2 cellular contexts compared by ENCODE assay signal in genomic region chr5:72956324-72957140, GRCh38.
TF ChIP-seq lines count a peak whose summit lies in the region.

No MANE protein-coding gene starts in this region.

TF ChIP-seq in IMR-90, 13 proteins besides CTCF, POLR2A, EP300 and RAD21:
- TF ChIP-seq MXI1 (IDR thresholded peaks at IDR 0.05; ENCODE audit: borderline replicate concordance, low read depth, low read length) (no peak; the same call in 1 of the 2 replicates), ELK1 (IDR thresholded peaks at IDR 0.05; ENCODE audit: borderline replicate concordance, low read depth, low read length) (no peak), CEBPB (IDR thresholded peaks at IDR 0.05; ENCODE audit: low read depth, low read length) (no peak), USF2 (IDR thresholded peaks at IDR 0.05; ENCODE audit: low read depth, low read length) (no peak), RCOR1 (IDR thresholded peaks at IDR 0.05; ENCODE audit: insufficient replicate concordance, low read length) (no peak), MAZ (IDR thresholded peaks at IDR 0.05; ENCODE audit: borderline replicate concordance, low read depth, low read length) (no peak), FOS (IDR thresholded peaks at IDR 0.05; ENCODE audit: low read depth, low read length) (no peak), CHD1 (IDR thresholded peaks at IDR 0.05; ENCODE audit: low read depth, low read length) (no peak), RFX5 (IDR thresholded peaks at IDR 0.05; ENCODE audit: low read depth, low read length) (no peak), BHLHE40 (IDR thresholded peaks at IDR 0.05; ENCODE audit: low read depth, low read length) (no peak), NFE2L2 (IDR thresholded peaks at IDR 0.05; ENCODE audit: low read depth, low read length) (no peak), SMC3 (IDR thresholded peaks at IDR 0.05; ENCODE audit: low read depth, low read length) (no peak), MAFK (IDR thresholded peaks at IDR 0.05; ENCODE audit: low read depth, low read length) (no peak)

TF ChIP-seq in GM12878, 131 proteins besides CTCF, POLR2A, EP300 and RAD21:
- 0 out of 2 replicates have a peak, but pooled peaks have one; percentile 27 for TF ChIP-seq DPF2 (IDR thresholded peaks at IDR 0.05)
- TF ChIP-seq RUNX3 (IDR thresholded peaks at IDR 0.05; ENCODE audit: low read length), result no peak
- TF ChIP-seq RBBP5 (conservative IDR thresholded peaks at IDR 0.05), result no peak
- no peak for TF ChIP-seq PAX8 (IDR thresholded peaks at IDR 0.05)
- 0 out of 4 replicates have a peak, but pooled peaks of 1 of the 2 experiments have one; percentile 2 for TF ChIP-seq BHLHE40 (IDR thresholded peaks at IDR 0.05; ENCODE audit: borderline replicate concordance in 1 of 2, low read depth in 2 of 2, low read length in 1 of 2)
- TF ChIP-seq HDAC6 (IDR thresholded peaks at IDR 0.05; ENCODE audit: unreplicated experiment), result peak; percentile 81
- peak; percentile 45; the same call in 1 of the 2 replicates for TF ChIP-seq SPI1 (IDR thresholded peaks at IDR 0.05; ENCODE audit: borderline replicate concordance, insufficient read depth, low read depth, low read length)
- TF ChIP-seq MXI1 (IDR thresholded peaks at IDR 0.05; ENCODE audit: low read depth, low read length), result no peak
- peak; percentile 69 for TF ChIP-seq SUZ12 (IDR thresholded peaks at IDR 0.05; ENCODE audit: unreplicated experiment)
- no peak for TF ChIP-seq NBN (IDR thresholded peaks at IDR 0.05)
